ENCODE assay signal across 1 cellular context in the genomic region with DNA sequence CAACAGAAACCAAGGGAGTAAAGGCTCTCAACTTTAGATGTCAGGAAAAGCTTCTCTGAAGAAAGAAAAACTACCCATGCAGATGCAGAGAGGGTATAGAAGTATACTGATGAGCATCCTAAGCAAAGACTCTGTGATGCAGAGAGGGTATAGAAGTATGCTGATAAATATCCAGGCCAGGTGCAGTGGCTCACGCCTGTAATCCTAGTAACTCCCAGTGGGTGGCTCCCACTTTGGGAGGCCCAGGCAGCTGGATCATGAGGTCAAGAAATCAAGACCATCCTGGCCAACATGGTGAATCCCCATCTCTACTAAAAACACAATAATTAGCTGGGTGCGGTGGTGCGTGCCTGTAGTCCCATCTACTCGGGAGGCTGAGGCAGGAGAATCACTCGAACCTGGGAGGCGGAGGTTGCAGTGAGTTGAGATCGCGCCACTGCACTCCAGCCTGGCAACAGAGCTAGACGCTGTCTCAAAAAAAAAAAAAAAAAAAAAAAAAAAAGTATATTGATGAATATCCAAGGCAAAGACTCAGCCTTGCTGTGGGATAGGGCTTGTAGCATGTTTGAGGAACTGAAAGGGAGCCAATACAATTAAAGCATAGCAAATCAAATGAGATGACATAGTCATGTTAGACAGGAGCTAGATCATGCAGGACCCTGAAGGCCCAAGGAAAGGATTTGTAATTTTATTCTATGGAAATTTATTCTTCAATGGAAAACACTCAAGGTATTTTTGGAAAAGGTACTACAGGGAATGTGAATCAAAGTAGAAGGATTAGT.
TF ChIP-seq lines count a peak whose summit lies in the region.

No MANE protein-coding gene starts in this region.

TF ChIP-seq in H1, 55 proteins besides CTCF, POLR2A, EP300 and RAD21:
- TF ChIP-seq, protein P1, sequence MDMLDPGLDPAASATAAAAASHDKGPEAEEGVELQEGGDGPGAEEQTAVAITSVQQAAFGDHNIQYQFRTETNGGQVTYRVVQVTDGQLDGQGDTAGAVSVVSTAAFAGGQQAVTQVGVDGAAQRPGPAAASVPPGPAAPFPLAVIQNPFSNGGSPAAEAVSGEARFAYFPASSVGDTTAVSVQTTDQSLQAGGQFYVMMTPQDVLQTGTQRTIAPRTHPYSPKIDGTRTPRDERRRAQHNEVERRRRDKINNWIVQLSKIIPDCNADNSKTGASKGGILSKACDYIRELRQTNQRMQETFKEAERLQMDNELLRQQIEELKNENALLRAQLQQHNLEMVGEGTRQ (IDR thresholded peaks at IDR 0.05; ENCODE audit: low read length): no peak
- no peak for TF ChIP-seq TAF1 (IDR thresholded peaks at IDR 0.05; ENCODE audit: low read depth, low read length)
- no peak for TF ChIP-seq TAF7 (optimal IDR thresholded peaks at IDR 0.05; ENCODE audit: borderline replicate concordance, low read depth, low read length)
- no peak for TF ChIP-seq SP4 (IDR thresholded peaks at IDR 0.05; ENCODE audit: low read length)
- no peak for TF ChIP-seq POU5F1 (IDR thresholded peaks at IDR 0.05; ENCODE audit: low read depth, low read length)
- TF ChIP-seq YY1 (IDR thresholded peaks at IDR 0.05; ENCODE audit: low read depth, low read length): no peak
- TF ChIP-seq SIRT6 (IDR thresholded peaks at IDR 0.05; ENCODE audit: low read length): no peak
- no peak for TF ChIP-seq CREB1 (IDR thresholded peaks at IDR 0.05)
- no peak for TF ChIP-seq KDM1A (IDR thresholded peaks at IDR 0.05; ENCODE audit: borderline replicate concordance, low read length)
- TF ChIP-seq BACH1 (IDR thresholded peaks at IDR 0.05; ENCODE audit: low read length): no peak
- no peak for TF ChIP-seq GTF2F1 (IDR thresholded peaks at IDR 0.05; ENCODE audit: borderline replicate concordance, low read depth, low read length)
- TF ChIP-seq ASH2L (IDR thresholded peaks at IDR 0.05; ENCODE audit: low read length): no peak
- TF ChIP-seq BRCA1 (IDR thresholded peaks at IDR 0.05; ENCODE audit: low read depth, low read length): no peak
- no peak for TF ChIP-seq SAP30 (IDR thresholded peaks at IDR 0.05; ENCODE audit: insufficient read depth, insufficient replicate concordance, low read length)
- no peak for TF ChIP-seq TCF12 (IDR thresholded peaks at IDR 0.05; ENCODE audit: low read depth, low read length)
- TF ChIP-seq GABPA (IDR thresholded peaks at IDR 0.05; ENCODE audit: borderline replicate concordance, insufficient read depth, low read length): no peak
- TF ChIP-seq JUN (IDR thresholded peaks at IDR 0.05; ENCODE audit: low read depth, low read length): no peak
